Comparison of ENCODE assay signal across 1 cellular context in the genomic region with DNA sequence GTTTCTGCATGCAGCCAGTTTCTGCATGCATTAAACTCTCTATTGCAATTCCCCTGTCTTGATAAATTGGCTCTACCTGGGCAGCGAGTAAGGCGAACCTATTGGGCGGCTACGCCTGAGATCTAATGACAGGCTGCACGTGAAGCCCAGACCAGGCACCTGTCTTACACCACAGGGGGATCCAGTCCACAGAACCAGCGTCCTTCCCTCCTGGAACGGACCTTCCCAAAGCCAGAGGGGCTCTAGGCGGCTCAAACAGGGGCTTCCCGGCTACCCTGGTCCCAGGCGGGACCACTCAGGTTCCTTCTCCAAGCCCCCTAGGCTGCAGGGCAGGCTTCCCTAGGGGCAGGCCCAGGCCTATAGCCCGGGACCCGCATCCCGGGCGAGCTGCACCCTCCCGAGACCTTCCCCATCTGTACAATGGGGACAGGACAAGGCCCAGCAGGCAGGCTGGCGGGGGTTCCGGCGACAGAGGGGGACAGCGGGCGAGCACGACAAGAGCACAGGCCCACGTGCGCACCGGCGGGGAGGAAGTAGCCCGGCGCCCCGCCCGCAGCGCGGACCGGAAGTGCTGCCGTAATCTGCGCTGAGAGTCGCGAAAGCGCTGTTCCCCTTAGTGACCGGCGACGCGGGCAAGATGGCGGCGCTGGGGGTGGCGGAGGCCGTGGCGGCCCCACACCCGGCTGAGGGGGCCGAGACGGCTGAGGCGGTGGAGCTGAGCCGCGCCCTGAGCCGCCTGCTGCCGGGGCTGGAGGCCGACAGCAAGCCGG.
A peak's percentile ranks its signal among the peaks of the same experiment; 100 is the strongest.
TF ChIP-seq lines count a peak whose summit lies in the region.

Gene DNAAF5 (plus strand): TSS at position 616 of the 770 bp plus-strand sequence. CDS start 22 bp downstream, at position 638.

TF ChIP-seq in HepG2, 621 proteins besides CTCF, POLR2A, EP300 and RAD21 (continued from another document and continues in another):
- TF ChIP-seq ZBTB3 (CRISPR knock-in tag; IDR thresholded peaks at IDR 0.05; ENCODE audit: borderline replicate concordance, low read depth) = peak; percentile 73; the same call in 1 of the 2 replicates
- no peak for TF ChIP-seq SUZ12 (IDR thresholded peaks at IDR 0.05; ENCODE audit: low read depth, low read length)
- TF ChIP-seq, protein P1, sequence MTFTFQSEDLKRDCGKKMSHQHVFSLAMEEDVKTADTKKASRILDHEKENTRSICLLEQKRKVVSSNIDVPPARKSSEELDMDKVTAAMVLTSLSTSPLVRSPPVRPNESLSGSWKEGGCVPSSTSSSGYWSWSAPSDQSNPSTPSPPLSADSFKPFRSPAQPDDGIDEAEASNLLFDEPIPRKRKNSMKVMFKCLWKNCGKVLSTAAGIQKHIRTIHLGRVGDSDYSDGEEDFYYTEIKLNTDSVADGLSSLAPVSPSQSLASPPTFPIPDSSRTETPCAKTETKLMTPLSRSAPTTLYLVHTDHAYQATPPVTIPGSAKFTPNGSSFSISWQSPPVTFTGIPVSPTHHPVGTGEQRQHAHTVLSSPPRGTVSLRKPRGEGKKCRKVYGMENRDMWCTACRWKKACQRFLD (CRISPR knock-in tag; IDR thresholded peaks at IDR 0.05; ENCODE audit: borderline replicate concordance) = peak; percentile 31; the same call in 1 of the 2 replicates
- peak; percentile 82 for TF ChIP-seq GMEB1 (CRISPR knock-in tag; IDR thresholded peaks at IDR 0.05; ENCODE audit: borderline replicate concordance)
- peak; percentile 27; the same call in 1 of the 2 replicates for TF ChIP-seq CREM (IDR thresholded peaks at IDR 0.05)
- TF ChIP-seq CREM (CRISPR knock-in tag; IDR thresholded peaks at IDR 0.05) = no peak
- TF ChIP-seq, protein P2, sequence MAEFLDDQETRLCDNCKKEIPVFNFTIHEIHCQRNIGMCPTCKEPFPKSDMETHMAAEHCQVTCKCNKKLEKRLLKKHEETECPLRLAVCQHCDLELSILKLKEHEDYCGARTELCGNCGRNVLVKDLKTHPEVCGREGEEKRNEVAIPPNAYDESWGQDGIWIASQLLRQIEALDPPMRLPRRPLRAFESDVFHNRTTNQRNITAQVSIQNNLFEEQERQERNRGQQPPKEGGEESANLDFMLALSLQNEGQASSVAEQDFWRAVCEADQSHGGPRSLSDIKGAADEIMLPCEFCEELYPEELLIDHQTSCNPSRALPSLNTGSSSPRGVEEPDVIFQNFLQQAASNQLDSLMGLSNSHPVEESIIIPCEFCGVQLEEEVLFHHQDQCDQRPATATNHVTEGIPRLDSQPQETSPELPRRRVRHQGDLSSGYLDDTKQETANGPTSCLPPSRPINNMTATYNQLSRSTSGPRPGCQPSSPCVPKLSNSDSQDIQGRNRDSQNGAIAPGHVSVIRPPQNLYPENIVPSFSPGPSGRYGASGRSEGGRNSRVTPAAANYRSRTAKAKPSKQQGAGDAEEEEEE (CRISPR knock-in tag; IDR thresholded peaks at IDR 0.05; ENCODE audit: borderline replicate concordance) = no peak
- TF ChIP-seq, protein P3, sequence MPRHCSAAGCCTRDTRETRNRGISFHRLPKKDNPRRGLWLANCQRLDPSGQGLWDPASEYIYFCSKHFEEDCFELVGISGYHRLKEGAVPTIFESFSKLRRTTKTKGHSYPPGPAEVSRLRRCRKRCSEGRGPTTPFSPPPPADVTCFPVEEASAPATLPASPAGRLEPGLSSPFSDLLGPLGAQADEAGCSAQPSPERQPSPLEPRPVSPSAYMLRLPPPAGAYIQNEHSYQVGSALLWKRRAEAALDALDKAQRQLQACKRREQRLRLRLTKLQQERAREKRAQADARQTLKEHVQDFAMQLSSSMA (CRISPR knock-in tag; IDR thresholded peaks at IDR 0.05) = peak; percentile 56; the same call in 1 of the 2 replicates
- peak; percentile 98; the same call in 2 of the 3 replicates for TF ChIP-seq MXI1 (IDR thresholded peaks at IDR 0.05; ENCODE audit: borderline replicate concordance, low read depth, low read length)
- no peak for TF ChIP-seq NCOA2 (CRISPR knock-in tag; IDR thresholded peaks at IDR 0.05)
- TF ChIP-seq ZNF367 (CRISPR knock-in tag; IDR thresholded peaks at IDR 0.05; ENCODE audit: borderline replicate concordance) = no peak
- TF ChIP-seq ZNF142 (CRISPR knock-in tag; IDR thresholded peaks at IDR 0.05) = peak; percentile 44; the same call in 1 of the 2 replicates
- 0 out of 2 replicates have a peak, but pooled peaks have one; percentile 56 for TF ChIP-seq ZNF569 (CRISPR knock-in tag; IDR thresholded peaks at IDR 0.05; ENCODE audit: borderline replicate concordance)
- 0 out of 2 replicates have a peak, but pooled peaks have one; percentile 18 for TF ChIP-seq ZNF329 (CRISPR knock-in tag; IDR thresholded peaks at IDR 0.05; ENCODE audit: low read depth)
- peak; percentile 43; the same call in 1 of the 2 replicates for TF ChIP-seq ZSCAN20 (CRISPR knock-in tag; IDR thresholded peaks at IDR 0.05; ENCODE audit: borderline replicate concordance)
- TF ChIP-seq RFX1 (IDR thresholded peaks at IDR 0.05) = peak; percentile 89
- TF ChIP-seq ZNF672 (CRISPR knock-in tag; IDR thresholded peaks at IDR 0.05) = no peak
- no peak for TF ChIP-seq BCL6 (CRISPR knock-in tag; IDR thresholded peaks at IDR 0.05)
- peak; percentile 48; the same call in 1 of the 2 replicates for TF ChIP-seq KDM4B (CRISPR knock-in tag; IDR thresholded peaks at IDR 0.05)
- peak; percentile 41; the same call in 1 of the 2 replicates for TF ChIP-seq ZFP1 (CRISPR knock-in tag; IDR thresholded peaks at IDR 0.05)
- TF ChIP-seq ZKSCAN5 (CRISPR knock-in tag; IDR thresholded peaks at IDR 0.05) = no peak
- TF ChIP-seq, protein P4, sequence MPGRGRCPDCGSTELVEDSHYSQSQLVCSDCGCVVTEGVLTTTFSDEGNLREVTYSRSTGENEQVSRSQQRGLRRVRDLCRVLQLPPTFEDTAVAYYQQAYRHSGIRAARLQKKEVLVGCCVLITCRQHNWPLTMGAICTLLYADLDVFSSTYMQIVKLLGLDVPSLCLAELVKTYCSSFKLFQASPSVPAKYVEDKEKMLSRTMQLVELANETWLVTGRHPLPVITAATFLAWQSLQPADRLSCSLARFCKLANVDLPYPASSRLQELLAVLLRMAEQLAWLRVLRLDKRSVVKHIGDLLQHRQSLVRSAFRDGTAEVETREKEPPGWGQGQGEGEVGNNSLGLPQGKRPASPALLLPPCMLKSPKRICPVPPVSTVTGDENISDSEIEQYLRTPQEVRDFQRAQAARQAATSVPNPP (CRISPR knock-in tag; IDR thresholded peaks at IDR 0.05) = 0 out of 2 replicates have a peak, but pooled peaks have one; percentile 41
- TF ChIP-seq ZNF253 (CRISPR knock-in tag; IDR thresholded peaks at IDR 0.05; ENCODE audit: borderline replicate concordance) = no peak
- TF ChIP-seq JDP2 (CRISPR knock-in tag; IDR thresholded peaks at IDR 0.05; ENCODE audit: borderline replicate concordance) = no peak
- TF ChIP-seq ADNP (CRISPR knock-in tag; IDR thresholded peaks at IDR 0.05) = no peak
- TF ChIP-seq CBX1 (IDR thresholded peaks at IDR 0.05; ENCODE audit: low read depth) = peak; percentile 62
- TF ChIP-seq, protein P5, sequence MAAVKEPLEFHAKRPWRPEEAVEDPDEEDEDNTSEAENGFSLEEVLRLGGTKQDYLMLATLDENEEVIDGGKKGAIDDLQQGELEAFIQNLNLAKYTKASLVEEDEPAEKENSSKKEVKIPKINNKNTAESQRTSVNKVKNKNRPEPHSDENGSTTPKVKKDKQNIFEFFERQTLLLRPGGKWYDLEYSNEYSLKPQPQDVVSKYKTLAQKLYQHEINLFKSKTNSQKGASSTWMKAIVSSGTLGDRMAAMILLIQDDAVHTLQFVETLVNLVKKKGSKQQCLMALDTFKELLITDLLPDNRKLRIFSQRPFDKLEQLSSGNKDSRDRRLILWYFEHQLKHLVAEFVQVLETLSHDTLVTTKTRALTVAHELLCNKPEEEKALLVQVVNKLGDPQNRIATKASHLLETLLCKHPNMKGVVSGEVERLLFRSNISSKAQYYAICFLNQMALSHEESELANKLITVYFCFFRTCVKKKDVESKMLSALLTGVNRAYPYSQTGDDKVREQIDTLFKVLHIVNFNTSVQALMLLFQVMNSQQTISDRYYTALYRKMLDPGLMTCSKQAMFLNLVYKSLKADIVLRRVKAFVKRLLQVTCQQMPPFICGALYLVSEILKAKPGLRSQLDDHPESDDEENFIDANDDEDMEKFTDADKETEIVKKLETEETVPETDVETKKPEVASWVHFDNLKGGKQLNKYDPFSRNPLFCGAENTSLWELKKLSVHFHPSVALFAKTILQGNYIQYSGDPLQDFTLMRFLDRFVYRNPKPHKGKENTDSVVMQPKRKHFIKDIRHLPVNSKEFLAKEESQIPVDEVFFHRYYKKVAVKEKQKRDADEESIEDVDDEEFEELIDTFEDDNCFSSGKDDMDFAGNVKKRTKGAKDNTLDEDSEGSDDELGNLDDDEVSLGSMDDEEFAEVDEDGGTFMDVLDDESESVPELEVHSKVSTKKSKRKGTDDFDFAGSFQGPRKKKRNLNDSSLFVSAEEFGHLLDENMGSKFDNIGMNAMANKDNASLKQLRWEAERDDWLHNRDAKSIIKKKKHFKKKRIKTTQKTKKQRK (IDR thresholded peaks at IDR 0.05; ENCODE audit: low read length) = no peak
- TF ChIP-seq ZSCAN30 (CRISPR knock-in tag; IDR thresholded peaks at IDR 0.05) = no peak
- no peak for TF ChIP-seq MATR3 (CRISPR knock-in tag; IDR thresholded peaks at IDR 0.05)
- TF ChIP-seq KLF12 (CRISPR knock-in tag; IDR thresholded peaks at IDR 0.05; ENCODE audit: borderline replicate concordance) = no peak
- TF ChIP-seq ZBTB33 (CRISPR knock-in tag; IDR thresholded peaks at IDR 0.05) = peak; percentile 38; the same call in 1 of the 2 replicates
- TF ChIP-seq, protein P6, sequence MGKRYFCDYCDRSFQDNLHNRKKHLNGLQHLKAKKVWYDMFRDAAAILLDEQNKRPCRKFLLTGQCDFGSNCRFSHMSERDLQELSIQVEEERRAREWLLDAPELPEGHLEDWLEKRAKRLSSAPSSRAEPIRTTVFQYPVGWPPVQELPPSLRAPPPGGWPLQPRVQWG (CRISPR knock-in tag; IDR thresholded peaks at IDR 0.05; ENCODE audit: borderline replicate concordance, low read depth) = no peak
